In genomic region chr5:180811623-180812119, GRCh38 we compare ENCODE assay signal across 10 cellular contexts. TPM values are rescaled to one million over a fixed set of nuclear protein-coding genes. Genes with fewer than 3 reads are reported as not detected.
DNase-seq lines count a peak whose midpoint lies in the region; ATAC-seq and TF ChIP-seq lines count a peak whose summit lies in the region.
"Had no signal": no experiment of that assay in that cellular context is flagged by ENCODE, and none has a peak within 500 bp of the region (broad histone marks: within the 10 kb centered on the region; RNA-seq: fewer than 3 reads in every experiment).

No MANE protein-coding gene starts in this region.

- no peaks in the 10 kb centered on the region for H3K27me3 ChIP-seq in left ventricle myocardium inferior (ENCODE audit: low read depth)
- no peaks in the 10 kb centered on the region for H3K27me3 ChIP-seq in mucosa of rectum (ENCODE audit: control insufficient read depth in 2 of 2, insufficient read depth in 2 of 2, low read length in 2 of 2)
- H3K27me3 ChIP-seq in aorta (ENCODE audit: control insufficient read depth in 1 of 2, insufficient read depth in 2 of 2, low read length in 1 of 2) = no peaks in the 10 kb centered on the region

- H3K9ac ChIP-seq in mucosa of rectum (ENCODE audit: low read depth in 1 of 2, low read length in 2 of 2) = peak overlapping the region; percentile 89 to 98

- DNase-seq in left ventricle myocardium inferior (no peak), left cardiac atrium (no peak), aorta (no peak), GM10266 (ENCODE audit: extremely low spot score) (no peak), NCI-H226 (no peak)
- DNase-seq: GDM1, posterior cingulate gyrus had no signal

- H3K4me1 ChIP-seq in left ventricle myocardium inferior = peaks cover 77% of the 10 kb centered on the region
- H3K4me1 ChIP-seq in mucosa of rectum (ENCODE audit: control insufficient read depth in 2 of 2, insufficient read depth in 2 of 2, low read length in 2 of 2) = peaks cover 33 to 43% of the 10 kb centered on the region in 2 donors
- peaks cover 5 to 15% of the 10 kb centered on the region in 2 donors for H3K4me1 ChIP-seq in aorta (ENCODE audit: control insufficient read depth in 1 of 2, insufficient read depth in 2 of 2, low read length in 2 of 2)

- H3K27ac ChIP-seq in left ventricle myocardium inferior (replicated peaks) (peak overlapping the region; percentile 100), angular gyrus (ENCODE audit: low read depth, low read length) (peak overlapping the region; percentile 99), mucosa of rectum (ENCODE audit: low read depth in 2 of 2, low read length in 2 of 2) (peak overlapping the region; percentile 99 to 100), aorta (ENCODE audit: low read depth in 1 of 2, low read length in 2 of 2) (peak overlapping the region; percentile 30 to 72)

- H3K9me3 ChIP-seq in left ventricle myocardium inferior (replicated peaks) (no peaks in the 10 kb centered on the region), mucosa of rectum (ENCODE audit: control insufficient read depth in 2 of 2, low read length in 2 of 2) (no peaks in the 10 kb centered on the region), aorta (ENCODE audit: control insufficient read depth, low read length) (no peaks in the 10 kb centered on the region)

- TF ChIP-seq CTCF in left ventricle myocardium inferior (IDR thresholded peaks at IDR 0.05; ENCODE audit: borderline replicate concordance) (no peak), GM10266 (IDR thresholded peaks at IDR 0.05; ENCODE audit: control insufficient read depth, insufficient read depth, low read depth, missing control alignments) (no peak)

- peak overlapping the region; percentile 77 for H3K4me3 ChIP-seq in left ventricle myocardium inferior
- peak overlapping the region; percentile 33 to 83 for H3K4me3 ChIP-seq in mucosa of rectum (ENCODE audit: low read length in 2 of 2)
- no peak overlapping the region for H3K4me3 ChIP-seq in aorta (ENCODE audit: low read length in 2 of 2)

- WGBS in aorta, 2 donors = 85 to 86% methylated on average over 10 of the region's 10 CpGs

- intact Hi-C loops in left ventricle myocardium inferior (cut with micrococcal nuclease) (no loop called here), left cardiac atrium (cut with DNase I) (no loop called here), aorta (cut with DNase I) (loop anchor here in 1 of 2 donors (2.0 kb wide), 1 partner anchor 49 kb away; the partner anchor contains the start of gene ZFP62)

- ATAC-seq in left cardiac atrium = no peak
- no peak for ATAC-seq in aorta (ENCODE audit: low FRiP score)
- ATAC-seq in GM19397 (IDR thresholded peaks at IDR 0.05; ENCODE audit: unreplicated experiment) = no peak

- peaks cover 11% of the 10 kb centered on the region for H3K36me3 ChIP-seq in left ventricle myocardium inferior
- no peaks in the 10 kb centered on the region for H3K36me3 ChIP-seq in mucosa of rectum (ENCODE audit: control insufficient read depth in 2 of 2, insufficient read depth in 2 of 2, low read length in 2 of 2)
- no peaks in the 10 kb centered on the region for H3K36me3 ChIP-seq in aorta (ENCODE audit: control insufficient read depth in 1 of 2, insufficient read depth in 2 of 2, low read length in 1 of 2)

RNA-seq across cellular contexts. Expression of gene MGAT1, which starts 9.1 kb away (rescaled TPM):
- total RNA-seq in left ventricle myocardium inferior = 60.4 TPM
- 100 to 1,000 TPM in 1 of 2 donors, 10 to 100 TPM in 1; 95.8 to 133 TPM for total RNA-seq in left cardiac atrium
- total RNA-seq in aorta = 100 to 1,000 TPM; 143 to 180 TPM
- 10 to 100 TPM; 60.5 to 79.5 TPM for polyA plus RNA-seq in aorta

RNA-seq across cellular contexts. Expression of gene ZFP62, which starts 49.4 kb away (rescaled TPM):
- total RNA-seq in left ventricle myocardium inferior (15.9 TPM), left cardiac atrium (10 to 100 TPM; 14.4 to 16.8 TPM), aorta (10 to 100 TPM; 20.2 to 24.7 TPM)
- 10 to 100 TPM in 1 of 2 donors, 1 to 10 TPM in 1; 6.5 to 12.0 TPM for polyA plus RNA-seq in aorta

Comparison
In these comparisons a context has a peak if more than half of its experiments do, and no peak if none do; other contexts are left out.
1. H3K4me3 ChIP-seq: peak in left ventricle myocardium inferior (single experiment) and mucosa of rectum (2 of 2); none in aorta (0 of 2).
2. Peak in every context shown above with its lines, with median percentiles within 50 percentile points of each other: H3K27ac ChIP-seq.